25 cellular contexts compared by ENCODE assay signal in genomic region chr20:41063442-41063841, GRCh38. TPM values are rescaled to one million over a fixed set of nuclear protein-coding genes. Genes with fewer than 3 reads are reported as not detected.
DNase-seq lines count a peak whose midpoint lies in the region; ATAC-seq and TF ChIP-seq lines count a peak whose summit lies in the region.
"Had no signal": no experiment of that assay in that cellular context is flagged by ENCODE, and none has a peak within 500 bp of the region (broad histone marks: within the 10 kb centered on the region; RNA-seq: fewer than 3 reads in every experiment).

No MANE protein-coding gene starts in this region.

- peaks cover 0 to 35% of the 10 kb centered on the region in 2 experiments; a peak in 2 of 3 replicates for H3K36me3 ChIP-seq in HEK293 (ENCODE audit: control insufficient read depth in 2 of 2, insufficient read depth in 1 of 2, low read length in 2 of 2)

- H3K4me3 ChIP-seq in HEK293 (ENCODE audit: low read depth, low read length), result no peak overlapping the region
- H3K4me3 ChIP-seq: adrenal gland, lung, tibial nerve had no signal

- peaks cover 80% of the 10 kb centered on the region for H3K4me1 Mint-ChIP-seq in CD4-positive, alpha-beta T cell (ENCODE audit: low read depth)
- peaks cover 56% of the 10 kb centered on the region for H3K4me1 Mint-ChIP-seq in activated B cell treated with CpG ODN at 0.5 μM for 24 hours

- H3K4me1 ChIP-seq in HEK293 (ENCODE audit: control insufficient read depth, insufficient read depth, low read length), result no peaks in the 10 kb centered on the region; the same call in 1 of the 2 replicates

- H3K36me3 Mint-ChIP-seq in CD4-positive, alpha-beta T cell (ENCODE audit: low read depth), result peaks cover 84% of the 10 kb centered on the region
- peaks cover 56% of the 10 kb centered on the region for H3K36me3 Mint-ChIP-seq in activated B cell treated with CpG ODN at 0.5 μM for 24 hours (ENCODE audit: low read depth)

- POLR2A ChIA-PET in CD4-positive, alpha-beta T cell (lab: Charles Lee), result interaction anchor here (0.8 kb wide), 1 partner anchor 14 kb away, joined by 3 read pairs; no protein-coding TSS in a partner anchor
- POLR2A ChIA-PET in HEK293 (lab: Yijun Ruan, JAX) (no interaction called here), activated B cell treated with CpG ODN at 0.5 μM for 24 hours (lab: Charles Lee) (interaction anchor here (1.5 kb wide), 1 partner anchor 72 kb away, joined by 12 read pairs; no protein-coding TSS in a partner anchor)

- intact Hi-C loops in CD4-positive, alpha-beta T cell (cut with DNase I, micrococcal nuclease), result no loop called here
- intact Hi-C loops in activated B cell treated with CpG ODN at 0.5 μM for 24 hours (cut with micrococcal nuclease), result loop anchor here (1.0 to 5.0 kb wide), 3 partner anchors 15 to 95 kb away; partner anchors contain the start of gene TOP1

- CTCF ChIA-PET in CD4-positive, alpha-beta T cell (lab: Charles Lee), result no interaction called here
- CTCF ChIA-PET in HEK293 (lab: Yijun Ruan, JAX), result interaction anchor here (0.8 to 1.2 kb wide), 2 partner anchors 31 to 80 kb away, joined by 4 read pairs; no protein-coding TSS in a partner anchor
- CTCF ChIA-PET in activated B cell treated with CpG ODN at 0.5 μM for 24 hours (lab: Charles Lee), result interaction anchor here (1.2 to 5.3 kb wide), 2 partner anchors 72 to 90 kb away, joined by 4 to 71 read pairs; no protein-coding TSS in a partner anchor

- H3K27me3 Mint-ChIP-seq in CD4-positive, alpha-beta T cell, result no peaks in the 10 kb centered on the region
- no peaks in the 10 kb centered on the region for H3K27me3 Mint-ChIP-seq in activated B cell treated with CpG ODN at 0.5 μM for 24 hours
- H3K27me3 Mint-ChIP-seq: activated CD4-positive, alpha-beta memory T cell treated with anti-CD3 and anti-CD28 coated beads for 36 hours; brain; progenitor cell of endocrine pancreas; stimulated activated naive CD8-positive, alpha-beta T cell treated with anti-CD3 and anti-CD28 coated beads, Interleukin-15, amount 100 ng/mL, for 72 hours had no signal

- H3K27ac Mint-ChIP-seq in CD4-positive, alpha-beta T cell, result peak overlapping the region; percentile 9
- no peak overlapping the region for H3K27ac Mint-ChIP-seq in activated B cell treated with CpG ODN at 0.5 μM for 24 hours
- H3K27ac Mint-ChIP-seq: activated CD4-positive, alpha-beta memory T cell treated with anti-CD3 and anti-CD28 coated beads for 36 hours; progenitor cell of endocrine pancreas; stimulated activated naive CD8-positive, alpha-beta T cell treated with anti-CD3 and anti-CD28 coated beads, Interleukin-15, amount 100 ng/mL, for 72 hours had no signal

- H3K4me3 Mint-ChIP-seq in CD4-positive, alpha-beta T cell, result no peak overlapping the region
- H3K4me3 Mint-ChIP-seq in activated B cell treated with CpG ODN at 0.5 μM for 24 hours, result no peak overlapping the region
- H3K4me3 Mint-ChIP-seq: activated CD4-positive, alpha-beta memory T cell treated with anti-CD3 and anti-CD28 coated beads for 36 hours; brain; stimulated activated naive CD8-positive, alpha-beta T cell treated with anti-CD3 and anti-CD28 coated beads, Interleukin-15, amount 100 ng/mL, for 72 hours had no signal

- TF ChIP-seq CTCF in CD4-positive, alpha-beta T cell (IDR thresholded peaks at IDR 0.05), result no peak
- TF ChIP-seq CTCF in HEK293 (tag by site-specific recombination; IDR thresholded peaks at IDR 0.05), result peak; percentile 25; the same call in 1 of the 2 replicates
- TF ChIP-seq CTCF in activated B cell treated with CpG ODN at 0.5 μM for 24 hours (IDR thresholded peaks at IDR 0.05), result no peak

- no peaks in the 10 kb centered on the region for H3K9me3 ChIP-seq in CD4-positive, alpha-beta T cell (ENCODE audit: control insufficient read depth, low read length)
- H3K9me3 ChIP-seq in HEK293 (ENCODE audit: control insufficient read depth, insufficient read depth, low read depth, low read length), result no peaks in the 10 kb centered on the region
- H3K9me3 ChIP-seq: adrenal gland, tibial nerve had no signal

- H3K9me3 Mint-ChIP-seq in CD4-positive, alpha-beta T cell, result no peaks in the 10 kb centered on the region
- no peaks in the 10 kb centered on the region for H3K9me3 Mint-ChIP-seq in activated B cell treated with CpG ODN at 0.5 μM for 24 hours
- H3K9me3 Mint-ChIP-seq: activated CD4-positive, alpha-beta memory T cell treated with anti-CD3 and anti-CD28 coated beads for 36 hours; stimulated activated naive CD8-positive, alpha-beta T cell treated with anti-CD3 and anti-CD28 coated beads, Interleukin-15, amount 100 ng/mL, for 72 hours had no signal

- no peaks in the 10 kb centered on the region for H3K27me3 ChIP-seq in CD4-positive, alpha-beta T cell (ENCODE audit: control insufficient read depth, insufficient read depth, low read length)
- H3K27me3 ChIP-seq: adrenal gland, tibial nerve had no signal

- no peak overlapping the region for H3K27ac ChIP-seq in CD4-positive, alpha-beta T cell (ENCODE audit: low read depth, low read length)
- H3K27ac ChIP-seq in HEK293 (ENCODE audit: extremely low read depth, low read depth, low read length) (no peak overlapping the region), substantia nigra (ENCODE audit: low read depth, low read length, poor library complexity, severe bottlenecking) (no peak overlapping the region)
- H3K27ac ChIP-seq: adrenal gland, C4-2B, HL-60, tibial nerve had no signal

- no peak for ATAC-seq in CD4-positive, alpha-beta T cell (ENCODE audit: poor library complexity)
- ATAC-seq in activated B cell treated with CpG ODN at 0.5 μM for 24 hours (ENCODE audit: low read depth), result peak; percentile 34
- no peak for ATAC-seq in HG03378 (IDR thresholded peaks at IDR 0.05; ENCODE audit: unreplicated experiment)
- ATAC-seq: HepG2; sciatic nerve; SK-N-SH treated with all-trans-retinoic acid at 6 μM for 48 hours; stimulated activated naive CD8-positive, alpha-beta T cell treated with anti-CD3 and anti-CD28 coated beads, Interleukin-15, amount 100 ng/mL, for 72 hours had no signal

- no peak for DNase-seq in CD4-positive, alpha-beta T cell
- peak; percentile 88 for DNase-seq in NCI-H526 treated with DMSO at 0.1 percent for 48 hours (lab: John Stamatoyannopoulos, UW)
- DNase-seq in activated B cell treated with CpG ODN at 0.5 μM for 24 hours, result no peak
- no peak for DNase-seq in NCI-H748 (lab: John Stamatoyannopoulos, UW; ENCODE audit: unreplicated experiment)
- no peak for DNase-seq in G401 (ENCODE audit: low spot score)
- no peak for DNase-seq in substantia nigra (lab: John Stamatoyannopoulos, UW)
- DNase-seq: activated CD4-positive, alpha-beta memory T cell treated with anti-CD3 and anti-CD28 coated beads for 36 hours; activated CD4-positive, CD25-positive, alpha-beta regulatory T cell; adrenal gland; head of caudate nucleus; NCI-H1436; NCI-H2107; NCI-H510A treated with DMSO at 0.1 percent for 48 hours; stimulated activated naive CD8-positive, alpha-beta T cell treated with anti-CD3 and anti-CD28 coated beads, Interleukin-15, amount 100 ng/mL, for 72 hours had no signal

- in situ Hi-C loops in G401 (cut with HindIII; ENCODE audit: low sequenced_read_pairs), result no loop called here

TF ChIP-seq in HEK293, 187 proteins besides CTCF, POLR2A, EP300 and RAD21:
- no peak for TF ChIP-seq ZNF629 (tag by site-specific recombination; IDR thresholded peaks at IDR 0.05)
- no peak for TF ChIP-seq ZBTB8A (tag by site-specific recombination; IDR thresholded peaks at IDR 0.05)
- TF ChIP-seq ZNF510 (tag by site-specific recombination; IDR thresholded peaks at IDR 0.05; ENCODE audit: insufficient replicate concordance), result no peak
- TF ChIP-seq ZNF843 (tag by site-specific recombination; IDR thresholded peaks at IDR 0.05), result no peak
- no peak for TF ChIP-seq EGR2 (tag by site-specific recombination; IDR thresholded peaks at IDR 0.05; ENCODE audit: low read depth)
- no peak for TF ChIP-seq ZNF404 (tag by site-specific recombination; IDR thresholded peaks at IDR 0.05)
- peak; percentile 21; the same call in 1 of the 2 replicates for TF ChIP-seq ZNF133 (tag by site-specific recombination; IDR thresholded peaks at IDR 0.05)
- TF ChIP-seq ZNF580 (tag by site-specific recombination; IDR thresholded peaks at IDR 0.05), result no peak

RNA-seq across cellular contexts. Expression of gene TOP1, which starts 34.8 kb away (rescaled TPM):
- 10 to 100 TPM; 37.6 to 41.7 TPM for total RNA-seq in CD4-positive, alpha-beta T cell
- 62.7 and 63.3 TPM in 2 replicates for total RNA-seq in activated B cell treated with CpG ODN at 0.5 μM for 24 hours
- total RNA-seq in G401 (2014; rRNA removed; shearing (Covaris generic)), result 32.1 and 39.7 TPM in 2 replicates
